In genomic region chr20:3313681-3314080, GRCh38 we compare ENCODE assay signal across 12 cellular contexts.
DNase-seq lines count a peak whose midpoint lies in the region; ATAC-seq and TF ChIP-seq lines count a peak whose summit lies in the region.
"Had no signal": no experiment of that assay in that cellular context is flagged by ENCODE, and none has a peak within 500 bp of the region (broad histone marks: within the 10 kb centered on the region; RNA-seq: fewer than 3 reads in every experiment).

No MANE protein-coding gene starts in this region.

- no peaks in the 10 kb centered on the region for H4K20me1 ChIP-seq in Karpas-422 (ENCODE audit: insufficient read depth, low read depth, low read length)
- peaks cover 14% of the 10 kb centered on the region for H4K20me1 ChIP-seq in smooth muscle cell (ENCODE audit: low read depth)

- H3K4me3 ChIP-seq in Karpas-422 (ENCODE audit: low read length) (no peak overlapping the region), adipocyte (ENCODE audit: low read length) (no peak overlapping the region), smooth muscle cell (no peak overlapping the region)

- peaks cover 13% of the 10 kb centered on the region for H3F3A ChIP-seq in smooth muscle cell (ENCODE audit: low read depth)

- DNase-seq in Karpas-422 (peak; percentile 34), adipocyte (ENCODE audit: low read depth) (peak; percentile 50), left ventricle myocardium superior (no peak), smooth muscle cell (lab: John Stamatoyannopoulos, UW; ENCODE audit: unreplicated experiment) (no peak)
- no peak for DNase-seq in activated naive CD4-positive, alpha-beta T cell treated with anti-CD3 and anti-CD28 coated beads, Interleukin-2, amount 50 U/mL, for 16 hours
- no peak for DNase-seq in activated T-cell treated with anti-CD3 and anti-CD28 coated beads, Interleukin-2, amount 50 U/mL, for 48 hours
- DNase-seq: DND-41; naive thymus-derived CD8-positive, alpha-beta T cell; NCI-H1930; stimulated activated CD4-positive, alpha-beta T cell treated with anti-CD3 and anti-CD28 coated beads, Interleukin-4, amount 100 ng/mL, for 1 hour had no signal

- 51% methylated on average over 2 of the region's 2 CpGs for WGBS in smooth muscle cell (ENCODE audit: low lambda C conversion rate)

- no peaks in the 10 kb centered on the region for H3K9me2 ChIP-seq in Karpas-422 (replicated peaks; ENCODE audit: insufficient read depth, low read length)

- intact Hi-C loops in left ventricle myocardium superior (cut with micrococcal nuclease) = no loop called here

- H3K9ac ChIP-seq in Karpas-422 (ENCODE audit: low read length) (no peak overlapping the region), adipocyte (ENCODE audit: low read length) (peak overlapping the region; percentile 48), smooth muscle cell (ENCODE audit: low read depth) (peak overlapping the region; percentile 12)

- H3K4me1 ChIP-seq in Karpas-422 (ENCODE audit: low read length) = no peaks in the 10 kb centered on the region
- H3K4me1 ChIP-seq in adipocyte (ENCODE audit: control insufficient read depth, insufficient read depth, low read length) = peaks cover 41% of the 10 kb centered on the region
- no peaks in the 10 kb centered on the region for H3K4me1 ChIP-seq in smooth muscle cell (ENCODE audit: low read depth)

- H3K9me3 ChIP-seq in Karpas-422 (ENCODE audit: low read length) (no peaks in the 10 kb centered on the region), adipocyte (ENCODE audit: control insufficient read depth, low read length) (no peaks in the 10 kb centered on the region), smooth muscle cell (replicated peaks; ENCODE audit: low read depth) (no peaks in the 10 kb centered on the region)

- peak; percentile 46 for ATAC-seq in left ventricle myocardium superior
- ATAC-seq in HG03039 (IDR thresholded peaks at IDR 0.05; ENCODE audit: unreplicated experiment) = no peak
- ATAC-seq in GM18909 (IDR thresholded peaks at IDR 0.05; ENCODE audit: poor library complexity, unreplicated experiment) = no peak
- ATAC-seq: naive thymus-derived CD8-positive, alpha-beta T cell had no signal

- TF ChIP-seq CTCF in smooth muscle cell (IDR thresholded peaks at IDR 0.05; ENCODE audit: borderline replicate concordance, insufficient read depth, poor library complexity, severe bottlenecking) = no peak

- H3K27me3 ChIP-seq in Karpas-422 (ENCODE audit: low read length) (no peaks in the 10 kb centered on the region), adipocyte (replicated peaks; ENCODE audit: control insufficient read depth, insufficient read depth, low read length) (no peaks in the 10 kb centered on the region), smooth muscle cell (ENCODE audit: low read depth) (no peaks in the 10 kb centered on the region)

- no peak overlapping the region for H3K4me2 ChIP-seq in Karpas-422 (ENCODE audit: low read depth, low read length, poor library complexity, severe bottlenecking)
- peak overlapping the region; percentile 32 for H3K4me2 ChIP-seq in smooth muscle cell

- H3K79me2 ChIP-seq in Karpas-422 (ENCODE audit: low read length) (no peaks in the 10 kb centered on the region), smooth muscle cell (ENCODE audit: low read depth) (no peaks in the 10 kb centered on the region)

- H3K36me3 ChIP-seq in Karpas-422 (ENCODE audit: insufficient read depth, low read length) (no peaks in the 10 kb centered on the region), adipocyte (ENCODE audit: control insufficient read depth, insufficient read depth, low read length, severe bottlenecking) (peaks cover 22% of the 10 kb centered on the region), smooth muscle cell (ENCODE audit: low read depth) (peaks cover 4% of the 10 kb centered on the region)

- H2AFZ ChIP-seq in Karpas-422 (ENCODE audit: low read length) (no peak overlapping the region), smooth muscle cell (ENCODE audit: low read depth) (no peak overlapping the region)

- H3K27ac ChIP-seq in Karpas-422 (ENCODE audit: low read length) = no peak overlapping the region
- peak overlapping the region; percentile 90 for H3K27ac ChIP-seq in smooth muscle cell (ENCODE audit: low read depth)

Comparison
In these comparisons a context has a peak if more than half of its experiments do, and no peak if none do; other contexts are left out.
1. DNase-seq: peak in Karpas-422 (single experiment) and adipocyte (single experiment); none in left ventricle myocardium superior (single experiment), smooth muscle cell (single experiment), activated naive CD4-positive, alpha-beta T cell treated with anti-CD3 and anti-CD28 coated beads, Interleukin-2, amount 50 U/mL, for 16 hours (single experiment) and activated T-cell treated with anti-CD3 and anti-CD28 coated beads, Interleukin-2, amount 50 U/mL, for 48 hours (0 of 2).